In the genomic region with DNA sequence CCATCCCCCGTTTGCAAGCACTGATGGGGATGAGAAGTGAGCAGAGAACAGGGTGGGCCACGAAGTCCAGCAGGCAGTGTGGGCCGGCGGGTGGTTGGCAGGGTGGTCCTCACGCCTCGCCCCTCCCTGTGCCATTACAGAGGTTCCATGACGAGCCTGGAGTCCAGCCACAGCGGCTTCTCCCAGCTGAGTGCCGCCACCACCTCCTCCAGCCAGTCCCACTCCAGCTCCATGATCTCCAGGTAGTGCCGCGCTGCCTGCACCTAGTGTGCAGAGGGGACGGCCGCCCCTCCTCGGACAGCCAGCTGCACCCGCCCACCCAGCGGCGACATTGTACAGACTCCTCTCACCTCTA, we compare ENCODE assay signal across 22 cellular contexts.
DNase-seq lines count a peak whose midpoint lies in the region; ATAC-seq and TF ChIP-seq lines count a peak whose summit lies in the region.
"Had no signal": no experiment of that assay in that cellular context is flagged by ENCODE, and none has a peak within 500 bp of the region (broad histone marks: within the 10 kb centered on the region; RNA-seq: fewer than 3 reads in every experiment).

No MANE protein-coding gene starts in this region.

- no peaks in the 10 kb centered on the region for H3K9me2 ChIP-seq in DOHH2 (replicated peaks; ENCODE audit: control insufficient read depth, low read length)

- H3F3A ChIP-seq in DOHH2 (ENCODE audit: control insufficient read depth, insufficient read depth), result peaks cover 34% of the 10 kb centered on the region

- H3K4me1 ChIP-seq in DOHH2 (ENCODE audit: control insufficient read depth, low read length) (peaks cover 59% of the 10 kb centered on the region), right atrium auricular region (peaks cover 0 to 59% of the 10 kb centered on the region in 2 donors), sigmoid colon (peaks cover 0 to 19% (median 10%) of the 10 kb centered on the region in 4 donors)
- H3K4me1 ChIP-seq: SJCRH30 had no signal

- intact Hi-C loops in sigmoid colon (cut with DNase I), result loop anchor here (5.0 kb wide), 1 partner anchor 34 kb away; no protein-coding TSS in a partner anchor

- H3K4me3 Mint-ChIP-seq in HFFc6, result no peak overlapping the region
- H3K4me3 Mint-ChIP-seq: CD4-positive, CD25-positive, alpha-beta regulatory T cell; GM23338 had no signal

- H3K27me3 Mint-ChIP-seq in HFFc6 (ENCODE audit: insufficient read depth), result peaks cover 4% of the 10 kb centered on the region
- H3K27me3 Mint-ChIP-seq: CD4-positive, CD25-positive, alpha-beta regulatory T cell had no signal

- no peak for TF ChIP-seq CTCF in DOHH2 (IDR thresholded peaks at IDR 0.05; ENCODE audit: low read depth, low read length, poor library complexity, severe bottlenecking)
- TF ChIP-seq CTCF in right atrium auricular region (IDR thresholded peaks at IDR 0.05), result peak in 1 of 2 donors; percentile 30
- no peak for TF ChIP-seq CTCF in sigmoid colon (IDR thresholded peaks at IDR 0.05)
- no peak for TF ChIP-seq CTCF in HFFc6 (IDR thresholded peaks at IDR 0.05)

- peaks cover 37% of the 10 kb centered on the region for H3K79me2 ChIP-seq in DOHH2 (ENCODE audit: control insufficient read depth, low read length)

- H3K27ac ChIP-seq in DOHH2 (ENCODE audit: low read depth, low read length) (peak overlapping the region; percentile 96; the same call in 1 of the 2 replicates), caudate nucleus (ENCODE audit: low read depth, low read length) (peak overlapping the region; percentile 93), right atrium auricular region (peak overlapping the region; percentile 54 to 58), sigmoid colon (no peak overlapping the region)
- H3K27ac ChIP-seq: SJCRH30 had no signal

- H3K9me3 ChIP-seq in DOHH2 (ENCODE audit: control insufficient read depth, insufficient read depth, low read length) (no peaks in the 10 kb centered on the region), right atrium auricular region (no peaks in the 10 kb centered on the region), sigmoid colon (no peaks in the 10 kb centered on the region)
- H3K9me3 ChIP-seq: Caco-2, SJCRH30 had no signal

- no peaks in the 10 kb centered on the region for H3K9me3 Mint-ChIP-seq in HFFc6
- H3K9me3 Mint-ChIP-seq: CD4-positive, CD25-positive, alpha-beta regulatory T cell; GM23338 had no signal

- peaks cover 43% of the 10 kb centered on the region for H3K36me3 Mint-ChIP-seq in HFFc6 (ENCODE audit: low read depth)

- TF ChIP-seq EP300 in sigmoid colon (IDR thresholded peaks at IDR 0.05), result no peak

- no peak for DNase-seq in caudate nucleus (lab: John Stamatoyannopoulos, UW)
- no peak for DNase-seq in right atrium auricular region (ENCODE audit: low spot score)
- DNase-seq in sigmoid colon, result peak; percentile 61
- no peak for DNase-seq in HFFc6
- no peak for DNase-seq in NCI-H226
- no peak for DNase-seq in SHP77 (lab: John Stamatoyannopoulos, UW)
- DNase-seq: AML-193; Caco-2; CD4-positive, CD25-positive, alpha-beta regulatory T cell; GF-D8; KBM-7; NCI-H1105 treated with DMSO at 0.1 percent for 48 hours; NCI-H1694 treated with DMSO at 0.1 percent for 48 hours; NCI-H2227 treated with DMSO at 0.1 percent for 48 hours; NCI-H524; NCI-H82; PC-3; RPMI8226; SJCRH30 had no signal

- no peaks in the 10 kb centered on the region for H4K20me1 ChIP-seq in DOHH2 (ENCODE audit: control insufficient read depth, insufficient read depth, low read depth, low read length)

- no peak overlapping the region for H3K4me2 ChIP-seq in DOHH2 (ENCODE audit: low read length)
- H3K4me2 ChIP-seq: GM23338 had no signal

- TF ChIP-seq POLR2A in sigmoid colon (IDR thresholded peaks at IDR 0.05), result no peak

- ATAC-seq in HG02840 (IDR thresholded peaks at IDR 0.05; ENCODE audit: low FRiP score, unreplicated experiment), result no peak
- ATAC-seq: PC-3 had no signal

- 92 to 95% methylated on average over 17 of the region's 17 CpGs for WGBS in sigmoid colon, 2 donors

- H3K36me3 ChIP-seq in DOHH2 (ENCODE audit: control insufficient read depth, low read length), result peaks cover 95% of the 10 kb centered on the region
- H3K36me3 ChIP-seq in right atrium auricular region, result peaks cover 76% of the 10 kb centered on the region
- peaks cover 31 to 85% (median 59%) of the 10 kb centered on the region in 4 donors for H3K36me3 ChIP-seq in sigmoid colon

- peaks cover 8% of the 10 kb centered on the region for H3K4me1 Mint-ChIP-seq in HFFc6 (ENCODE audit: low read depth)

- H3K27ac Mint-ChIP-seq in HFFc6, result no peak overlapping the region
- H3K27ac Mint-ChIP-seq: CD4-positive, CD25-positive, alpha-beta regulatory T cell; GM23338 had no signal

- H3K4me3 ChIP-seq in DOHH2 (ENCODE audit: low read length), result no peak overlapping the region
- no peak overlapping the region for H3K4me3 ChIP-seq in right atrium auricular region
- no peak overlapping the region for H3K4me3 ChIP-seq in sigmoid colon
- H3K4me3 ChIP-seq: GM23338, SJCRH30 had no signal

- H3K27me3 ChIP-seq in DOHH2 (ENCODE audit: control insufficient read depth, low read length) (no peaks in the 10 kb centered on the region), right atrium auricular region (no peaks in the 10 kb centered on the region), sigmoid colon (no peaks in the 10 kb centered on the region)
- H3K27me3 ChIP-seq: SJCRH30 had no signal

Comparison
In these comparisons a context has a peak if more than half of its experiments do, and no peak if none do; other contexts are left out.
1. H3K27ac ChIP-seq: peak in DOHH2 (single experiment), caudate nucleus (single experiment) and right atrium auricular region (2 of 2); none in sigmoid colon (0 of 4).